14 cellular contexts compared by ENCODE assay signal in genomic region chr2:171081649-171082111, GRCh38.
A peak's percentile ranks its signal among the peaks of the same experiment; 100 is the strongest.
DNase-seq lines count a peak whose midpoint lies in the region; ATAC-seq and FAIRE-seq lines count a peak whose summit lies in the region.
"Had no signal": no experiment of that assay in that cellular context is flagged by ENCODE, and none has a peak within 500 bp of the region (broad histone marks: within the 10 kb centered on the region; RNA-seq: fewer than 3 reads in every experiment).

No MANE protein-coding gene starts in this region.

- H3K4me1 Mint-ChIP-seq in activated T-cell treated with anti-CD3 and anti-CD28 coated beads, Interleukin-2, amount 50 U/mL, for 4 hours (ENCODE audit: low read depth): peaks cover 63% of the 10 kb centered on the region
- H3K4me1 Mint-ChIP-seq in stimulated activated naive CD8-positive, alpha-beta T cell treated with anti-CD3 and anti-CD28 coated beads, Interleukin-15, amount 100 ng/mL, for 72 hours: peaks cover 45% of the 10 kb centered on the region

- no peaks in the 10 kb centered on the region for H3K27me3 Mint-ChIP-seq in activated T-cell treated with anti-CD3 and anti-CD28 coated beads, Interleukin-2, amount 50 U/mL, for 4 hours (ENCODE audit: low read depth)
- no peaks in the 10 kb centered on the region for H3K27me3 Mint-ChIP-seq in stimulated activated naive CD8-positive, alpha-beta T cell treated with anti-CD3 and anti-CD28 coated beads, Interleukin-15, amount 100 ng/mL, for 72 hours

- DNase-seq in stimulated activated CD4-positive, alpha-beta T cell treated with anti-CD3 and anti-CD28 coated beads, Interleukin-1b, Interleukin-23, amount 100 ng/mL, for 48 hours: peak; percentile 36
- DNase-seq in stimulated activated CD4-positive, alpha-beta T cell treated with anti-CD3 and anti-CD28 coated beads, Interleukin-2, amount 100 ng/mL, for 48 hours: no peak
- peak; percentile 14 for DNase-seq in activated T-cell treated with anti-CD3 and anti-CD28 coated beads, Interleukin-2, amount 50 U/mL, for 4 hours
- no peak for DNase-seq in stimulated activated naive CD8-positive, alpha-beta T cell treated with anti-CD3 and anti-CD28 coated beads, Interleukin-15, amount 100 ng/mL, for 72 hours
- DNase-seq: AML-193; gastrocnemius medialis; NCI-H1694; NCI-H345; right lobe of liver; stimulated activated CD8-positive, alpha-beta memory T cell treated with anti-CD3 and anti-CD28 coated beads, Interleukin-4, amount 100 ng/mL, for 48 hours had no signal

- no peak overlapping the region for H3K4me3 Mint-ChIP-seq in activated T-cell treated with anti-CD3 and anti-CD28 coated beads, Interleukin-2, amount 50 U/mL, for 4 hours
- no peak overlapping the region for H3K4me3 Mint-ChIP-seq in stimulated activated naive CD8-positive, alpha-beta T cell treated with anti-CD3 and anti-CD28 coated beads, Interleukin-15, amount 100 ng/mL, for 72 hours

- peak overlapping the region in 1 of 2 donors; percentile 36 for H3K27ac Mint-ChIP-seq in stimulated activated naive CD8-positive, alpha-beta T cell treated with anti-CD3 and anti-CD28 coated beads, Interleukin-15, amount 100 ng/mL, for 72 hours

- peak; percentile 74 to 82 for ATAC-seq in activated T-cell treated with anti-CD3 and anti-CD28 coated beads, Interleukin-2, amount 50 U/mL, for 4 hours
- peak; percentile 42 for ATAC-seq in stimulated activated naive CD8-positive, alpha-beta T cell treated with anti-CD3 and anti-CD28 coated beads, Interleukin-15, amount 100 ng/mL, for 72 hours
- ATAC-seq in HG02610 (IDR thresholded peaks at IDR 0.05; ENCODE audit: unreplicated experiment): no peak
- no peak for ATAC-seq in HG02938 (IDR thresholded peaks at IDR 0.05; ENCODE audit: unreplicated experiment)
- ATAC-seq in GM18870 (IDR thresholded peaks at IDR 0.05; ENCODE audit: unreplicated experiment): no peak
- ATAC-seq: gastrocnemius medialis had no signal

- peaks cover 29% of the 10 kb centered on the region for H3K36me3 Mint-ChIP-seq in activated T-cell treated with anti-CD3 and anti-CD28 coated beads, Interleukin-2, amount 50 U/mL, for 4 hours (ENCODE audit: insufficient read depth)

- no peaks in the 10 kb centered on the region for H3K9me3 Mint-ChIP-seq in activated T-cell treated with anti-CD3 and anti-CD28 coated beads, Interleukin-2, amount 50 U/mL, for 4 hours
- no peaks in the 10 kb centered on the region for H3K9me3 Mint-ChIP-seq in stimulated activated naive CD8-positive, alpha-beta T cell treated with anti-CD3 and anti-CD28 coated beads, Interleukin-15, amount 100 ng/mL, for 72 hours

- peak; percentile 41 for FAIRE-seq in islet of Langerhans (lab: Jason Lieb, UNC)

Comparison
In these comparisons a context has a peak if more than half of its experiments do, and no peak if none do; other contexts are left out.
1. DNase-seq: peak in stimulated activated CD4-positive, alpha-beta T cell treated with anti-CD3 and anti-CD28 coated beads, Interleukin-1b, Interleukin-23, amount 100 ng/mL, for 48 hours (single experiment) and activated T-cell treated with anti-CD3 and anti-CD28 coated beads, Interleukin-2, amount 50 U/mL, for 4 hours (single experiment); none in stimulated activated CD4-positive, alpha-beta T cell treated with anti-CD3 and anti-CD28 coated beads, Interleukin-2, amount 100 ng/mL, for 48 hours (0 of 2) and stimulated activated naive CD8-positive, alpha-beta T cell treated with anti-CD3 and anti-CD28 coated beads, Interleukin-15, amount 100 ng/mL, for 72 hours (0 of 2).
2. ATAC-seq: peak in activated T-cell treated with anti-CD3 and anti-CD28 coated beads, Interleukin-2, amount 50 U/mL, for 4 hours (2 of 2) and stimulated activated naive CD8-positive, alpha-beta T cell treated with anti-CD3 and anti-CD28 coated beads, Interleukin-15, amount 100 ng/mL, for 72 hours (single experiment); none in HG02610 (single experiment), HG02938 (single experiment) and GM18870 (single experiment).